ENCODE assay signal across 8 cellular contexts in the genomic region with DNA sequence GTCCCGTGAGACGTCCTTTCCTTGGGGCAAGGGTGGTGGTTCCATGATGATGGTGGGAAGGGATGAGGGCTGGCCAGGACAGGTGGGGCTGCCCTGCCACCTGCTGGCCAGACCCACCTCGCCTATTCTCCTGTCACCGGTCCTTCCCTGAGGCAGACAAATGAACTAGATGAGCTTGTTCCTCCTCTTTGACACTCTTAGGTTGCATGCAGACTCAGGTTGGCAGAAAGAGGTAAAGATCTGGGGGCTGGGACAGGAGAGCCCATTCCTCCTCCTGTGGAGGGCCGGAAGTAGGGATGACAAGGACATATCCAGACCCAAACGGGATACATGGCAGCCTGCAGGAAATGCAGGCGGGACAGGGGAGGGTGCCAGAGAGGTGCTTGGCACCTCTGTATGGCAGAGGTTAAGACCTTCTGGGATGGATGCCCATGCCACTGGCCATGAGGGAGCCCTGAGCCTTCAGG. TPM values are rescaled to one million over a fixed set of nuclear protein-coding genes. Genes with fewer than 3 reads are reported as not detected.
DNase-seq lines count a peak whose midpoint lies in the region; ATAC-seq, FAIRE-seq and TF ChIP-seq lines count a peak whose summit lies in the region.

No MANE protein-coding gene starts in this region.

- DNase-seq in ELF-1 (ENCODE audit: low read depth, low spot score) (peak; percentile 84), HTR-8/SVneo (ENCODE audit: insufficient read length, low spot score) (peak; percentile 60), cerebellar cortex (ENCODE audit: low spot score) (peak; percentile 41), lung microvascular endothelial cell (ENCODE audit: low read depth in 2 of 2) (peak; percentile 32 to 62), mesenchymal stem cell (no peak)
- peak; percentile 41 to 46 for DNase-seq in stimulated activated naive CD8-positive, alpha-beta T cell treated with anti-CD3 and anti-CD28 coated beads, Interleukin-15, amount 100 ng/mL, for 72 hours

- no peaks in the 10 kb centered on the region for H3K4me1 Mint-ChIP-seq in stimulated activated naive CD8-positive, alpha-beta T cell treated with anti-CD3 and anti-CD28 coated beads, Interleukin-15, amount 100 ng/mL, for 72 hours

- H2BK15ac ChIP-seq in mesenchymal stem cell (ENCODE audit: low read depth, poor library complexity, severe bottlenecking) = no peak overlapping the region

- H2AK5ac ChIP-seq in mesenchymal stem cell (ENCODE audit: low read length, severe bottlenecking) = no peak overlapping the region

- H3K4me3 Mint-ChIP-seq in stimulated activated naive CD8-positive, alpha-beta T cell treated with anti-CD3 and anti-CD28 coated beads, Interleukin-15, amount 100 ng/mL, for 72 hours = no peak overlapping the region

- H4K91ac ChIP-seq in mesenchymal stem cell (ENCODE audit: low read length) = no peak overlapping the region

- H2BK5ac ChIP-seq in mesenchymal stem cell (ENCODE audit: low read depth, low read length, poor library complexity, severe bottlenecking) = no peak overlapping the region

- H3K27ac ChIP-seq in mesenchymal stem cell (ENCODE audit: low read length, poor library complexity, severe bottlenecking) = no peak overlapping the region

- peak overlapping the region in 1 of 2 donors; percentile 44 for H3K27ac Mint-ChIP-seq in stimulated activated naive CD8-positive, alpha-beta T cell treated with anti-CD3 and anti-CD28 coated beads, Interleukin-15, amount 100 ng/mL, for 72 hours

- H2AFZ ChIP-seq in mesenchymal stem cell (ENCODE audit: low read depth, low read length) = no peak overlapping the region

- no peak overlapping the region for H4K8ac ChIP-seq in mesenchymal stem cell (ENCODE audit: low read length)

- no peak overlapping the region for H2BK120ac ChIP-seq in mesenchymal stem cell (ENCODE audit: low read depth, low read length)

- no peak overlapping the region for H3K18ac ChIP-seq in mesenchymal stem cell (ENCODE audit: low read depth in 1 of 2, low read length in 2 of 2)

- no peak overlapping the region for H3K23ac ChIP-seq in mesenchymal stem cell (ENCODE audit: low read length in 2 of 2)

- H3K9me3 Mint-ChIP-seq in stimulated activated naive CD8-positive, alpha-beta T cell treated with anti-CD3 and anti-CD28 coated beads, Interleukin-15, amount 100 ng/mL, for 72 hours = peaks cover 0 to 5% of the 10 kb centered on the region in 2 donors

- H3K27me3 Mint-ChIP-seq in stimulated activated naive CD8-positive, alpha-beta T cell treated with anti-CD3 and anti-CD28 coated beads, Interleukin-15, amount 100 ng/mL, for 72 hours = no peaks in the 10 kb centered on the region

- peaks cover 8 to 51% of the 10 kb centered on the region in 2 experiments for H3K27me3 ChIP-seq in mesenchymal stem cell (ENCODE audit: control insufficient read depth in 1 of 2, insufficient read depth in 1 of 2, low read length in 2 of 2)

- peak; percentile 87 for ATAC-seq in stimulated activated naive CD8-positive, alpha-beta T cell treated with anti-CD3 and anti-CD28 coated beads, Interleukin-15, amount 100 ng/mL, for 72 hours
- no peak for ATAC-seq in HG03342 (IDR thresholded peaks at IDR 0.05; ENCODE audit: unreplicated experiment)

- peak; percentile 82 for FAIRE-seq in HTR-8/SVneo (lab: Jason Lieb, UNC)

- H3K4ac ChIP-seq in mesenchymal stem cell (ENCODE audit: low read depth in 1 of 2, low read length in 2 of 2) = no peak overlapping the region

- no peak overlapping the region for H3K4me2 ChIP-seq in mesenchymal stem cell (ENCODE audit: low read length, poor library complexity, severe bottlenecking)

- H3K14ac ChIP-seq in mesenchymal stem cell (ENCODE audit: low read length in 2 of 2) = no peak overlapping the region

- TF ChIP-seq CTCF in WI38 (IDR thresholded peaks at IDR 0.05; ENCODE audit: low read depth, low read length) = peak; percentile 49; the same call in 1 of the 2 replicates

- peaks cover 12% of the 10 kb centered on the region for H3K9me3 ChIP-seq in mesenchymal stem cell (ENCODE audit: control insufficient read depth, low read length)

- no peaks in the 10 kb centered on the region for H3K4me1 ChIP-seq in mesenchymal stem cell (ENCODE audit: control insufficient read depth, insufficient read depth, low read depth, low read length)

- H3K79me1 ChIP-seq in mesenchymal stem cell (replicated peaks; ENCODE audit: low read length, poor library complexity, severe bottlenecking) = no peaks in the 10 kb centered on the region

- no peaks in the 10 kb centered on the region for H3K36me3 ChIP-seq in mesenchymal stem cell (ENCODE audit: control insufficient read depth in 1 of 2, insufficient read depth in 2 of 2, low read depth in 1 of 2, low read length in 2 of 2)

- 39% methylated on average over 6 of the region's 7 CpGs for WGBS in mesenchymal stem cell

- no peak overlapping the region for H3K9ac ChIP-seq in mesenchymal stem cell (ENCODE audit: low read length)

- no peak overlapping the region for H3K4me3 ChIP-seq in WI38 (ENCODE audit: low read depth, low read length)
- H3K4me3 ChIP-seq in mesenchymal stem cell (ENCODE audit: insufficient read depth in 1 of 2, low read depth in 1 of 2, low read length in 2 of 2) = no peak overlapping the region

- H2BK12ac ChIP-seq in mesenchymal stem cell (ENCODE audit: low read length in 2 of 2) = no peak overlapping the region

RNA-seq across cellular contexts. Expression of a gene that starts 38.6 kb away (rescaled TPM):
- not detected in 2 replicates for total RNA-seq in lung microvascular endothelial cell
- polyA plus RNA-seq in mesenchymal stem cell (2013, experiment 1 of 2) = 0.03 TPM
- polyA plus RNA-seq in mesenchymal stem cell (2013, experiment 2 of 2) = not detected

RNA-seq across cellular contexts. Expression of a gene that starts 46.6 kb away (rescaled TPM):
- total RNA-seq in lung microvascular endothelial cell = 12.9 and 20.8 TPM in 2 replicates
- polyA plus RNA-seq in mesenchymal stem cell (2013, experiment 1 of 2) = 17.7 TPM
- 19.5 TPM for polyA plus RNA-seq in mesenchymal stem cell (2013, experiment 2 of 2)
